39 cellular contexts compared by ENCODE assay signal in genomic region chr1:113587475-113587874, GRCh38.
"Had no signal": no experiment of that assay in that cellular context is flagged by ENCODE, and none has a peak within 500 bp of the region (broad histone marks: within the 10 kb centered on the region; RNA-seq: fewer than 3 reads in every experiment).

No MANE protein-coding gene starts in this region.

- H3K27ac ChIP-seq: ascending aorta, body of pancreas, brain microvascular endothelial cell, breast epithelium, cardiac muscle cell had no signal

- DNase-seq: activated effector memory CD4-positive, alpha-beta T cell treated with anti-CD3 and anti-CD28 coated beads, Interleukin-2, amount 50 U/mL, for 16 hours; activated effector memory CD4-positive, alpha-beta T cell treated with Interleukin-2 at 50 U/mL for 16 hours; activated gamma-delta T cell; activated gamma-delta T cell treated with Interleukin-2 at 50 U/mL for 16 hours; activated naive CD4-positive, alpha-beta T cell; activated naive CD4-positive, alpha-beta T cell treated with anti-CD3 and anti-CD28 coated beads for 36 hours; activated naive CD4-positive, alpha-beta T cell treated with anti-CD3 and anti-CD28 coated beads, Interleukin-2, amount 10 ng/mL, durations not matched to agents 7 days and 5 days; activated naive CD4-positive, alpha-beta T cell treated with anti-CD3 and anti-CD28 coated beads, Interleukin-2, amount 50 U/mL, for 16 hours; activated naive CD4-positive, alpha-beta T cell treated with Interleukin-2 at 50 U/mL for 16 hours; activated naive CD8-positive, alpha-beta T cell treated with anti-CD3 and anti-CD28 coated beads for 36 hours; activated naive CD8-positive, alpha-beta T cell treated with anti-CD3 and anti-CD28 coated beads, Interleukin-2, amount 10 ng/mL, durations not matched to agents 7 days and 5 days; activated naive CD8-positive, alpha-beta T cell treated with anti-CD3 and anti-CD28 coated beads, Interleukin-2, amount 50 U/mL, for 24 hours; activated T-cell treated with anti-CD3 and anti-CD28 coated beads, Interleukin-2, amount 50 U/mL, for 24 hours; activated T-cell treated with anti-CD3 and anti-CD28 coated beads, Interleukin-2, amount 50 U/mL, for 4 hours; activated T-cell treated with anti-CD3 and anti-CD28 coated beads, Interleukin-2, amount 50 U/mL, for 48 hours; activated T-cell treated with anti-CD3 and anti-CD28 coated beads, Interleukin-2, amount 50 U/mL, for 72 hours; adrenal gland; amniotic stem cell; amygdala; anterior cingulate cortex; aorta; body of pancreas; brain microvascular endothelial cell; caudate nucleus; central memory CD4-positive, alpha-beta T cell; cerebellar nuclear complex had no signal

- H3K27me3 Mint-ChIP-seq: activated naive CD4-positive, alpha-beta T cell treated with anti-CD3 and anti-CD28 coated beads, Interleukin-2, amount 10 ng/mL, durations not matched to agents 7 days and 5 days; activated naive CD4-positive, alpha-beta T cell treated with anti-CD3 and anti-CD28 coated beads, Interleukin-2, amount 50 U/mL, for 24 hours; activated naive CD8-positive, alpha-beta T cell; activated naive CD8-positive, alpha-beta T cell treated with anti-CD3 and anti-CD28 coated beads for 36 hours; activated naive CD8-positive, alpha-beta T cell treated with anti-CD3 and anti-CD28 coated beads, Interleukin-2, amount 10 ng/mL, durations not matched to agents 7 days and 5 days; activated naive CD8-positive, alpha-beta T cell treated with anti-CD3 and anti-CD28 coated beads, Interleukin-2, amount 50 U/mL, for 24 hours; activated T-cell treated with anti-CD3 and anti-CD28 coated beads, Interleukin-2, amount 50 U/mL, for 24 hours; activated T-helper 17 cell treated with anti-CD3 and anti-CD28 coated beads, Interleukin-2, amount 50 U/mL, for 72 hours; brain; central memory CD8-positive, alpha-beta T cell had no signal

- H3K4me1 ChIP-seq: adrenal gland, ascending aorta, body of pancreas, breast epithelium had no signal

- H3K9me3 ChIP-seq: adrenal gland, ascending aorta, body of pancreas, breast epithelium had no signal

- H3K36me3 Mint-ChIP-seq: activated naive CD8-positive, alpha-beta T cell; activated naive CD8-positive, alpha-beta T cell treated with anti-CD3 and anti-CD28 coated beads, Interleukin-2, amount 10 ng/mL, durations not matched to agents 7 days and 5 days had no signal

- FAIRE-seq: astrocyte, bronchial epithelial cell had no signal

- H3K4me3 Mint-ChIP-seq: activated naive CD4-positive, alpha-beta T cell treated with anti-CD3 and anti-CD28 coated beads for 36 hours; activated naive CD4-positive, alpha-beta T cell treated with anti-CD3 and anti-CD28 coated beads, Interleukin-2, amount 10 ng/mL, durations not matched to agents 7 days and 5 days; activated naive CD4-positive, alpha-beta T cell treated with anti-CD3 and anti-CD28 coated beads, Interleukin-2, amount 50 U/mL, for 24 hours; activated naive CD8-positive, alpha-beta T cell; activated naive CD8-positive, alpha-beta T cell treated with anti-CD3 and anti-CD28 coated beads for 36 hours; activated naive CD8-positive, alpha-beta T cell treated with anti-CD3 and anti-CD28 coated beads, Interleukin-2, amount 10 ng/mL, durations not matched to agents 7 days and 5 days; activated naive CD8-positive, alpha-beta T cell treated with anti-CD3 and anti-CD28 coated beads, Interleukin-2, amount 50 U/mL, for 24 hours; activated T-cell treated with anti-CD3 and anti-CD28 coated beads, Interleukin-2, amount 50 U/mL, for 24 hours; activated T-cell treated with anti-CD3 and anti-CD28 coated beads, Interleukin-2, amount 50 U/mL, for 4 hours; activated T-cell treated with anti-CD3 and anti-CD28 coated beads, Interleukin-2, amount 50 U/mL, for 72 hours; activated T-helper 1 cell treated with anti-CD3 and anti-CD28 coated beads, Interleukin-12 subunit alpha, Interleukin-12 subunit beta, Interleukin-2, Interleukin-4 antibody, amounts not matched to agents 30 ng/mL and 10 ng/mL and 1 ng/mL, durations not matched to agents 14 hours and 24 hours and 36 hours; activated T-helper 17 cell treated with anti-CD3 and anti-CD28 coated beads, Interleukin-2, amount 50 U/mL, for 72 hours; brain; central memory CD8-positive, alpha-beta T cell had no signal

- H3K9me3 Mint-ChIP-seq: activated naive CD4-positive, alpha-beta T cell treated with anti-CD3 and anti-CD28 coated beads for 36 hours; activated naive CD4-positive, alpha-beta T cell treated with anti-CD3 and anti-CD28 coated beads, Interleukin-2, amount 10 ng/mL, durations not matched to agents 7 days and 5 days; activated naive CD4-positive, alpha-beta T cell treated with anti-CD3 and anti-CD28 coated beads, Interleukin-2, amount 50 U/mL, for 24 hours; activated naive CD4-positive, alpha-beta T cell treated with anti-CD3 and anti-CD28 coated beads, Interleukin-2, amount 50 U/mL, for 72 hours; activated naive CD8-positive, alpha-beta T cell treated with anti-CD3 and anti-CD28 coated beads for 36 hours; activated naive CD8-positive, alpha-beta T cell treated with anti-CD3 and anti-CD28 coated beads, Interleukin-2, amount 10 ng/mL, durations not matched to agents 7 days and 5 days; activated naive CD8-positive, alpha-beta T cell treated with anti-CD3 and anti-CD28 coated beads, Interleukin-2, amount 50 U/mL, for 24 hours; activated T-cell treated with anti-CD3 and anti-CD28 coated beads, Interleukin-2, amount 50 U/mL, for 24 hours; activated T-cell treated with anti-CD3 and anti-CD28 coated beads, Interleukin-2, amount 50 U/mL, for 4 hours; activated T-cell treated with anti-CD3 and anti-CD28 coated beads, Interleukin-2, amount 50 U/mL, for 72 hours; activated T-helper 1 cell treated with anti-CD3 and anti-CD28 coated beads, Interleukin-12 subunit alpha, Interleukin-12 subunit beta, Interleukin-2, Interleukin-4 antibody, amounts not matched to agents 30 ng/mL and 10 ng/mL and 1 ng/mL, durations not matched to agents 14 hours and 24 hours and 36 hours; activated T-helper 17 cell treated with anti-CD3 and anti-CD28 coated beads, Interleukin-2, amount 50 U/mL, for 72 hours; activated T-helper 2 cell treated with anti-CD3 and anti-CD28 coated beads, Interferon-gamma antibody, Interleukin-2, Interleukin-4, amounts not matched to agents 10 μg/mL and 5 μg/mL and 100 μg/mL, durations not matched to agents 14 hours and 24 hours and 36 hours; brain; central memory CD8-positive, alpha-beta T cell had no signal

- ATAC-seq: activated naive CD4-positive, alpha-beta T cell treated with anti-CD3 and anti-CD28 coated beads, Interleukin-2, amount 50 U/mL, for 72 hours; activated naive CD8-positive, alpha-beta T cell treated with anti-CD3 and anti-CD28 coated beads, Interleukin-2, amount 50 U/mL, for 24 hours; activated T-cell treated with anti-CD3 and anti-CD28 coated beads, Interleukin-2, amount 50 U/mL, for 4 hours; activated T-cell treated with anti-CD3 and anti-CD28 coated beads, Interleukin-2, amount 50 U/mL, for 72 hours; activated T-helper 17 cell treated with anti-CD3 and anti-CD28 coated beads, Interleukin-2, amount 50 U/mL, for 72 hours; body of pancreas had no signal

- H3K4me1 Mint-ChIP-seq: activated naive CD4-positive, alpha-beta T cell treated with anti-CD3 and anti-CD28 coated beads, Interleukin-2, amount 10 ng/mL, durations not matched to agents 7 days and 5 days; activated naive CD4-positive, alpha-beta T cell treated with anti-CD3 and anti-CD28 coated beads, Interleukin-2, amount 50 U/mL, for 24 hours; activated naive CD8-positive, alpha-beta T cell treated with anti-CD3 and anti-CD28 coated beads for 36 hours; activated naive CD8-positive, alpha-beta T cell treated with anti-CD3 and anti-CD28 coated beads, Interleukin-2, amount 10 ng/mL, durations not matched to agents 7 days and 5 days; activated naive CD8-positive, alpha-beta T cell treated with anti-CD3 and anti-CD28 coated beads, Interleukin-2, amount 50 U/mL, for 24 hours; activated T-helper 17 cell treated with anti-CD3 and anti-CD28 coated beads, Interleukin-2, amount 50 U/mL, for 72 hours; brain; central memory CD8-positive, alpha-beta T cell had no signal

- H3K4me3 ChIP-seq: adrenal gland, ascending aorta, body of pancreas, breast epithelium, cardiac muscle cell had no signal

- H3K36me3 ChIP-seq: adrenal gland, brain microvascular endothelial cell, breast epithelium, cardiac muscle cell had no signal

- H3K27ac Mint-ChIP-seq: activated naive CD4-positive, alpha-beta T cell treated with anti-CD3 and anti-CD28 coated beads for 36 hours; activated naive CD4-positive, alpha-beta T cell treated with anti-CD3 and anti-CD28 coated beads, Interleukin-2, amount 10 ng/mL, durations not matched to agents 7 days and 5 days; activated naive CD4-positive, alpha-beta T cell treated with anti-CD3 and anti-CD28 coated beads, Interleukin-2, amount 50 U/mL, for 24 hours; activated naive CD4-positive, alpha-beta T cell treated with anti-CD3 and anti-CD28 coated beads, Interleukin-2, amount 50 U/mL, for 72 hours; activated naive CD8-positive, alpha-beta T cell; activated naive CD8-positive, alpha-beta T cell treated with anti-CD3 and anti-CD28 coated beads for 36 hours; activated naive CD8-positive, alpha-beta T cell treated with anti-CD3 and anti-CD28 coated beads, Interleukin-2, amount 10 ng/mL, durations not matched to agents 7 days and 5 days; activated naive CD8-positive, alpha-beta T cell treated with anti-CD3 and anti-CD28 coated beads, Interleukin-2, amount 50 U/mL, for 24 hours; activated T-cell treated with anti-CD3 and anti-CD28 coated beads, Interleukin-2, amount 50 U/mL, for 24 hours; activated T-cell treated with anti-CD3 and anti-CD28 coated beads, Interleukin-2, amount 50 U/mL, for 72 hours; activated T-helper 1 cell treated with anti-CD3 and anti-CD28 coated beads, Interleukin-12 subunit alpha, Interleukin-12 subunit beta, Interleukin-2, Interleukin-4 antibody, amounts not matched to agents 30 ng/mL and 10 ng/mL and 1 ng/mL, durations not matched to agents 14 hours and 24 hours and 36 hours; activated T-helper 17 cell treated with anti-CD3 and anti-CD28 coated beads, Interleukin-2, amount 50 U/mL, for 72 hours; activated T-helper 2 cell treated with anti-CD3 and anti-CD28 coated beads, Interferon-gamma antibody, Interleukin-2, Interleukin-4, amounts not matched to agents 10 μg/mL and 5 μg/mL and 100 μg/mL, durations not matched to agents 14 hours and 24 hours and 36 hours; brain had no signal

- H3K27me3 ChIP-seq: adrenal gland, ascending aorta, body of pancreas, brain microvascular endothelial cell, breast epithelium, cardiac muscle cell had no signal
